Comparison of ENCODE assay signal across 8 cellular contexts in the genomic region with DNA sequence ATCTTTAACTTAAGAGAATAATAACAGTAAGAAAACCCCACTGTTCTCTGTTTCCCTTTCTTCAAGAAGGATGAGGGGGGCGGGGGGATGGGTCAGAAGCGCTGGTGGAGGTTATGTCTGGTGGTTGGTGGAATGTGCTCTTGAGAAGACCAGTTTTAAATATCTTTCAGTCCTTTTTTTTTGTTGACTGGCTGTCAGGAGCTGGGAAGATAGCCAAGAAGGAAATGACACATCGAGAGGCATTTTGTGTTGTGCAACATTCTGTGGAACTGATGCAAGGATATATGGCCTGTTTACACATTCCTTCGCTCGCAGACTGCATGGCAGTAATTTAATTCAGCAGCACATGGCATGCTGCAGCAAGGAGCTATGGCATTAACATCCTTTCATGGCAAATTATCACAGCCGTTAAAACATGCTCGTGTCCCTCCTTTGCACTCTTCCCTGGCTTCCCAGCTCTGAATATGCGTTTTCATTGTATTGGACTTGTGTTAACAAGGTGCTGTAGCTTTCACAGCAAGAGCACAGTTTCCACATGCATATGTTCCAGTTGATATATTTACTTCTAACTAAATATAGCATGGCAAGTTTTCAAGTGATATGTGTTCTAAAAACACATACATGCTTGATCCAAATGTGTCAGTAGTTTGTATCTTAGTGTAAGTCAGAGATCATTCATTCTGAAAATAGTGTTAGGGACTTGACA.
DNase-seq lines count a peak whose midpoint lies in the region; ATAC-seq and TF ChIP-seq lines count a peak whose summit lies in the region.

No MANE protein-coding gene starts in this region.

- TF ChIP-seq POLR2A in right lobe of liver (IDR thresholded peaks at IDR 0.05) (peak; percentile 43), tibial nerve (IDR thresholded peaks at IDR 0.05) (peak in 1 of 2 donors; percentile 15)

- DNase-seq in CD1c-positive myeloid dendritic cell (ENCODE audit: extremely low spot score) (peak; percentile 94), HT1080 (ENCODE audit: low read depth) (peak; percentile 99), SHP77 treated with DMSO at 0.1 percent for 48 hours (lab: John Stamatoyannopoulos, UW) (peak; percentile 48), dermis blood vessel endothelial cell (peak; percentile 98), right lobe of liver (peak; percentile 52 to 74 (median 55)), tibial nerve (ENCODE audit: low spot score in 2 of 2) (peak; percentile 47 to 87), Karpas-422 (no peak)

- TF ChIP-seq EP300 in tibial nerve (IDR thresholded peaks at IDR 0.05), result peak; percentile 86 to 99

- H3K79me2 ChIP-seq in Karpas-422 (ENCODE audit: low read length), result no peaks in the 10 kb centered on the region

- H3K27me3 ChIP-seq in right lobe of liver (no peaks in the 10 kb centered on the region), tibial nerve (no peaks in the 10 kb centered on the region), Karpas-422 (ENCODE audit: low read length) (no peaks in the 10 kb centered on the region)

- no peak overlapping the region for H3K4me3 ChIP-seq in right lobe of liver
- H3K4me3 ChIP-seq in tibial nerve, result no peak overlapping the region
- H3K4me3 ChIP-seq in Karpas-422 (ENCODE audit: low read length), result no peak overlapping the region

- H3K27ac ChIP-seq in right lobe of liver (peak overlapping the region in 2 of 3 donors; percentile 19 to 49), tibial nerve (peak overlapping the region; percentile 6 to 85 (median 73)), Karpas-422 (ENCODE audit: low read length) (no peak overlapping the region)

- no peak overlapping the region for H3K9ac ChIP-seq in Karpas-422 (ENCODE audit: low read length)

- H3K4me2 ChIP-seq in Karpas-422 (ENCODE audit: low read depth, low read length, poor library complexity, severe bottlenecking), result no peak overlapping the region

- no peak overlapping the region for H2AFZ ChIP-seq in Karpas-422 (ENCODE audit: low read length)

- peak; percentile 91 to 97 (median 96) for ATAC-seq in right lobe of liver
- no peak for ATAC-seq in HG03196 (IDR thresholded peaks at IDR 0.05; ENCODE audit: unreplicated experiment)

- H3K9me2 ChIP-seq in Karpas-422 (replicated peaks; ENCODE audit: insufficient read depth, low read length), result no peaks in the 10 kb centered on the region

- under 1% methylated on average over 8 of the region's 8 CpGs for WGBS in right lobe of liver (ENCODE audit: insufficient coverage, low coverage, low lambda C conversion rate, missing lambda C conversion rate)
- 10 to 14% methylated on average over 8 of the region's 8 CpGs for WGBS in tibial nerve, 2 donors

- H3K36me3 ChIP-seq in right lobe of liver (no peaks in the 10 kb centered on the region), tibial nerve (peaks cover 0 to 9% (median 0%) of the 10 kb centered on the region in 3 donors), Karpas-422 (ENCODE audit: insufficient read depth, low read length) (no peaks in the 10 kb centered on the region)

- intact Hi-C loops in right lobe of liver (cut with DNase I), result no loop called here

- H3K4me1 ChIP-seq in right lobe of liver (peaks cover 3 to 13% (median 6%) of the 10 kb centered on the region in 4 donors), tibial nerve (peaks cover 0 to 57% (median 38%) of the 10 kb centered on the region in 4 donors), Karpas-422 (ENCODE audit: low read length) (no peaks in the 10 kb centered on the region)

- TF ChIP-seq CTCF in right lobe of liver (IDR thresholded peaks at IDR 0.05), result no peak
- TF ChIP-seq CTCF in tibial nerve (IDR thresholded peaks at IDR 0.05), result peak in 1 of 5 experiments; percentile 14

- H3K9me3 ChIP-seq in right lobe of liver (no peaks in the 10 kb centered on the region), tibial nerve (no peaks in the 10 kb centered on the region), Karpas-422 (ENCODE audit: low read length) (no peaks in the 10 kb centered on the region)

- no peaks in the 10 kb centered on the region for H4K20me1 ChIP-seq in Karpas-422 (ENCODE audit: insufficient read depth, low read depth, low read length)
